8 cellular contexts compared by ENCODE assay signal in genomic region chr15:44195151-44195740, GRCh38. TPM values are rescaled to one million over a fixed set of nuclear protein-coding genes. Genes with fewer than 3 reads are reported as not detected.
DNase-seq lines count a peak whose midpoint lies in the region; ATAC-seq and TF ChIP-seq lines count a peak whose summit lies in the region.

TSS of gene FRMD5 (minus strand) at chr15:44195271.

- H3K4me3 Mint-ChIP-seq in activated naive CD4-positive, alpha-beta T cell treated with anti-CD3 and anti-CD28 coated beads for 36 hours = peak within 1 kb of the TSS; percentile 84
- peak within 1 kb of the TSS; percentile 97 for H3K4me3 Mint-ChIP-seq in neural progenitor cell

- H3K9ac ChIP-seq in GM23248 = peak within 1 kb of the TSS; percentile 4; the same call in 1 of the 2 replicates
- H3K9ac ChIP-seq in neural progenitor cell = no peak within 1 kb of the TSS

- H2AFZ ChIP-seq in GM23248 = peak within 1 kb of the TSS; percentile 88
- peak within 1 kb of the TSS; percentile 96 for H2AFZ ChIP-seq in neural progenitor cell (replicated peaks)

- H3K9me3 Mint-ChIP-seq in activated naive CD4-positive, alpha-beta T cell treated with anti-CD3 and anti-CD28 coated beads for 36 hours = no peaks in the 10 kb centered on the region
- no peaks in the 10 kb centered on the region for H3K9me3 Mint-ChIP-seq in neural progenitor cell

- DNase-seq in DMS79 (lab: John Stamatoyannopoulos, UW) = peak; percentile 91
- peak; percentile 94 for DNase-seq in GM23248
- DNase-seq in LHCN-M2 (ENCODE audit: low read depth) = peak; percentile 92
- DNase-seq in SJSA1 (ENCODE audit: low read depth in 1 of 2, low spot score in 2 of 2) = peak; percentile 93 to 95
- peak; percentile 94 for DNase-seq in activated naive CD4-positive, alpha-beta T cell treated with anti-CD3 and anti-CD28 coated beads for 36 hours
- DNase-seq in neural progenitor cell (ENCODE audit: low spot score) = peak; percentile 98
- peak; percentile 91 for DNase-seq in stomach

- H3K36me3 ChIP-seq in GM23248 (ENCODE audit: low read depth) = no peaks in the 10 kb centered on the region
- H3K36me3 ChIP-seq in SJSA1 = no peaks in the 10 kb centered on the region
- H3K36me3 ChIP-seq in gastroesophageal sphincter = no peaks in the 10 kb centered on the region
- no peaks in the 10 kb centered on the region for H3K36me3 ChIP-seq in neural progenitor cell
- H3K36me3 ChIP-seq in stomach = no peaks in the 10 kb centered on the region

- no peaks in the 10 kb centered on the region for H3K36me3 Mint-ChIP-seq in activated naive CD4-positive, alpha-beta T cell treated with anti-CD3 and anti-CD28 coated beads for 36 hours (ENCODE audit: low read depth)
- H3K36me3 Mint-ChIP-seq in neural progenitor cell = no peaks in the 10 kb centered on the region

- H3K4me3 ChIP-seq in GM23248 = peak within 1 kb of the TSS; percentile 75
- peak within 1 kb of the TSS; percentile 50 for H3K4me3 ChIP-seq in SJSA1
- peak within 1 kb of the TSS; percentile 31 to 53 for H3K4me3 ChIP-seq in gastroesophageal sphincter
- peak within 1 kb of the TSS; percentile 77 for H3K4me3 ChIP-seq in neural progenitor cell
- H3K4me3 ChIP-seq in stomach = peak within 1 kb of the TSS; percentile 58 to 71 (median 62)

- H3K4me1 ChIP-seq in GM23248 (ENCODE audit: insufficient read depth) = no peaks in the 10 kb centered on the region
- peaks cover 18% of the 10 kb centered on the region for H3K4me1 ChIP-seq in SJSA1 (replicated peaks)
- H3K4me1 ChIP-seq in gastroesophageal sphincter = peaks cover 0 to 24% (median 12%) of the 10 kb centered on the region in 3 donors
- H3K4me1 ChIP-seq in neural progenitor cell = peaks cover 7% of the 10 kb centered on the region
- H3K4me1 ChIP-seq in stomach = peaks cover 7 to 27% (median 26%) of the 10 kb centered on the region in 4 donors

- H3F3A ChIP-seq in GM23248 (ENCODE audit: insufficient read depth) (0 out of 2 replicates have a peak, but pooled peaks cover 6% of the 10 kb centered on the region), neural progenitor cell (ENCODE audit: low read depth) (peaks cover 20% of the 10 kb centered on the region)

- H3K4me2 ChIP-seq in GM23248 (ENCODE audit: unreplicated experiment) (peak within 1 kb of the TSS; percentile 86), neural progenitor cell (peak within 1 kb of the TSS; percentile 89)

- H3K27ac ChIP-seq in GM23248 (no peak within 1 kb of the TSS), SJSA1 (0 out of 2 replicates have a peak within 1 kb of the TSS, but pooled peaks have one; percentile 19), gastroesophageal sphincter (peak within 1 kb of the TSS in 2 of 4 donors; percentile 3 to 66), neural progenitor cell (no peak within 1 kb of the TSS), stomach (peak within 1 kb of the TSS; percentile 20 to 85 (median 78))

- no peaks in the 10 kb centered on the region for H3K9me2 ChIP-seq in GM23248 (ENCODE audit: insufficient read depth)

- no peak within 1 kb of the TSS for H3K27ac Mint-ChIP-seq in activated naive CD4-positive, alpha-beta T cell treated with anti-CD3 and anti-CD28 coated beads for 36 hours
- H3K27ac Mint-ChIP-seq in neural progenitor cell = peak within 1 kb of the TSS; percentile 86

- ATAC-seq in gastroesophageal sphincter = peak; percentile 94

- intact Hi-C loops in activated naive CD4-positive, alpha-beta T cell treated with anti-CD3 and anti-CD28 coated beads for 36 hours (cut with micrococcal nuclease) = loop anchor here (1.0 to 10.0 kb wide), 6 partner anchors 24 to 700 kb away; partner anchors contain the start of genes CTDSPL2, EIF3J, GOLM2 and MFAP1
- intact Hi-C loops in stomach (cut with DNase I; ENCODE audit: low total_unique reads) = no loop called here

- TF ChIP-seq CTCF in gastroesophageal sphincter (IDR thresholded peaks at IDR 0.05) (peak in 1 of 4 experiments; percentile 39), neural progenitor cell (IDR thresholded peaks at IDR 0.05) (peak; percentile 43), stomach (IDR thresholded peaks at IDR 0.05) (peak in 2 of 7 experiments; percentile 13 to 37)

- H4K20me1 ChIP-seq in GM23248 (ENCODE audit: insufficient read depth) (no peaks in the 10 kb centered on the region), neural progenitor cell (ENCODE audit: low read depth) (peaks cover 16% of the 10 kb centered on the region)

- 1 to 2% methylated on average over 42 to 43 of the region's 43 CpGs for WGBS in GM23248 (ENCODE audit: low coverage in 1 of 2, low lambda C conversion rate in 2 of 2, missing lambda C conversion rate in 2 of 2), 2 experiments
- 0% methylated on average over 2 of the region's 43 CpGs; no CpG with 5 or more reads in 1 of the 2 donors for WGBS in gastroesophageal sphincter (ENCODE audit: low coverage in 1 of 2), 2 donors
- WGBS in stomach, 5 donors = 1 to 2% (median 1%) methylated on average over 34 to 43 of the region's 43 CpGs

- H3K27me3 Mint-ChIP-seq in activated naive CD4-positive, alpha-beta T cell treated with anti-CD3 and anti-CD28 coated beads for 36 hours (ENCODE audit: low read depth) = peaks cover 28% of the 10 kb centered on the region
- peaks cover 26% of the 10 kb centered on the region for H3K27me3 Mint-ChIP-seq in neural progenitor cell (ENCODE audit: insufficient read depth, low read depth)

- TF ChIP-seq EP300 in gastroesophageal sphincter (IDR thresholded peaks at IDR 0.05) (no peak), stomach (IDR thresholded peaks at IDR 0.05) (no peak)

- CTCF ChIA-PET in activated naive CD4-positive, alpha-beta T cell treated with anti-CD3 and anti-CD28 coated beads for 36 hours (lab: Charles Lee) = interaction anchor here (0.5 to 0.6 kb wide), 3 partner anchors 144 to 1673 kb away, joined by 3 to 4 read pairs (median 3); no protein-coding TSS in a partner anchor

- H3K79me2 ChIP-seq in GM23248 (ENCODE audit: insufficient read depth) (no peaks in the 10 kb centered on the region), neural progenitor cell (ENCODE audit: low read depth) (peaks cover 10% of the 10 kb centered on the region)

- in situ Hi-C loops in GM23248 (cut with MboI) = no loop called here

- peaks cover 18% of the 10 kb centered on the region for H3K4me1 Mint-ChIP-seq in activated naive CD4-positive, alpha-beta T cell treated with anti-CD3 and anti-CD28 coated beads for 36 hours (ENCODE audit: low read depth)
- H3K4me1 Mint-ChIP-seq in neural progenitor cell = peaks cover 23% of the 10 kb centered on the region

- no peaks in the 10 kb centered on the region for H3K27me3 ChIP-seq in GM23248 (replicated peaks; ENCODE audit: insufficient read depth)
- no peaks in the 10 kb centered on the region for H3K27me3 ChIP-seq in SJSA1 (replicated peaks)
- H3K27me3 ChIP-seq in gastroesophageal sphincter = peaks cover 75% of the 10 kb centered on the region
- peaks cover 22% of the 10 kb centered on the region for H3K27me3 ChIP-seq in neural progenitor cell
- peaks cover 0 to 77% (median 34%) of the 10 kb centered on the region in 3 donors for H3K27me3 ChIP-seq in stomach

- H3K9me3 ChIP-seq in GM23248 (ENCODE audit: low read depth) (no peaks in the 10 kb centered on the region), SJSA1 (replicated peaks) (no peaks in the 10 kb centered on the region), gastroesophageal sphincter (no peaks in the 10 kb centered on the region), neural progenitor cell (ENCODE audit: low read depth) (no peaks in the 10 kb centered on the region), stomach (no peaks in the 10 kb centered on the region)

- TF ChIP-seq POLR2A in gastroesophageal sphincter (IDR thresholded peaks at IDR 0.05) = no peak
- peak in 1 of 4 donors; percentile 29 for TF ChIP-seq POLR2A in stomach (IDR thresholded peaks at IDR 0.05)

RNA-seq across cellular contexts. Expression of gene FRMD5, which starts in this region (rescaled TPM):
- total RNA-seq in GM23248 (2014; rRNA removed; shearing (Covaris generic)) = 0.63 and 2.9 TPM in 2 replicates
- 0.35 and 0.65 TPM in 2 replicates for polyA plus RNA-seq in GM23248 (2016; fragmentation: Nextera tagmentation; extraction: Ambion mirVana)
- total RNA-seq in LHCN-M2 (2014; rRNA removed) = 2.7 and 3.2 TPM in 2 replicates
- polyA plus RNA-seq in LHCN-M2 (2012) = 1.9 TPM
- total RNA-seq in SJSA1 (2014; rRNA removed; shearing (Covaris generic)) = 3.8 and 10.5 TPM in 2 replicates
- under 1 TPM; 0.37 to 0.50 TPM for total RNA-seq in activated naive CD4-positive, alpha-beta T cell treated with anti-CD3 and anti-CD28 coated beads for 36 hours
- 1 to 10 TPM in 2 of 4 donors, under 1 TPM in 2; 0.47 to 1.2 (median 0.90) TPM for total RNA-seq in gastroesophageal sphincter
- total RNA-seq in neural progenitor cell (ENCODE audit: low replicate concordance) = 10.1 and 10.5 TPM in 2 replicates
- 10 to 100 TPM in 1 of 5 donors, 1 to 10 TPM in 4; 1.7 to 13.0 (median 2.7) TPM for total RNA-seq in stomach
- polyA plus RNA-seq in stomach = 1 to 10 TPM in 1 of 3 donors, under 1 TPM in 2; 0.40 to 3.1 (median 1.00) TPM

Comparison
In these comparisons a context has a peak if more than half of its experiments do, and no peak if none do; other contexts are left out.
1. Peak in DNase-seq in activated naive CD4-positive, alpha-beta T cell treated with anti-CD3 and anti-CD28 coated beads for 36 hours; RNA of the gene not detected or under 1 TPM.
2. H3K27ac ChIP-seq: peak in SJSA1 (single experiment) and stomach (5 of 5); none in GM23248 (single experiment) and neural progenitor cell (single experiment).
3. Peak in every context shown above with its lines, with median percentiles within 50 percentile points of each other: DNase-seq and H3K4me3 ChIP-seq.